In the genomic region with DNA sequence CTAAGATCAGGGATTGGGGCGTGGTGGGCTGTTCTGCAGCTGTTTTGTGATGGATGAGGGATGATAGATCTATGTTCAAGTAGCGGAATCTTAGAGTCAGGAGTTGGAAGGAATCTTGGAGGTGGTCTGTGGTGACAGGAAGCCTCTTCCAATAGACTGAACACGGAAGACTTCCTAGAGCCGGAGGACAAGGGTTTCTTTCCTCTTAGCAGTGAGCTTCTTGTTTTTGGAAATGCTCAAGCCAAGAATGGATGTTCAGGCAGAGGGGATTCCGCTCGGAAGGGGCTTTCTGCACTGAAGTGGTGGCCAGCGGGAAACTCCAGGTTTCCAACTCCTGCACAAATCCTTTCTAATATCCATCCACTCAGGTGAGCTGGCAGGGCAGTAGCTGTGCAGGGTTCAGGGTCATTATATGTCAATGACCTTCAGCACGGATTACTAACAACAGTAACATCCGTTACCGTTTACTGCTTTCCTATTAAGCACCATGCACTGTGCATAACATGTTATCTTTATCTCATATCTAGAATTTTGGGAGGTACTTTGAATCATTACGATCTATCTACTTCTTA, we compare ENCODE assay signal across 8 cellular contexts. TPM values are rescaled to one million over a fixed set of nuclear protein-coding genes. Genes with fewer than 3 reads are reported as not detected.
DNase-seq lines count a peak whose midpoint lies in the region; ATAC-seq and TF ChIP-seq lines count a peak whose summit lies in the region.

No MANE protein-coding gene starts in this region.

- no peaks in the 10 kb centered on the region for H3K27me3 Mint-ChIP-seq in CD8-positive, alpha-beta T cell (ENCODE audit: low read depth)
- peaks cover 14% of the 10 kb centered on the region for H3K27me3 Mint-ChIP-seq in progenitor cell of endocrine pancreas

- peak; percentile 30 for ATAC-seq in CD8-positive, alpha-beta T cell
- ATAC-seq in GM21786 (IDR thresholded peaks at IDR 0.05; ENCODE audit: unreplicated experiment) (peak; percentile 1), HG03439 (IDR thresholded peaks at IDR 0.05; ENCODE audit: unreplicated experiment) (no peak)

- no peak for TF ChIP-seq POLR2A in esophagus squamous epithelium (IDR thresholded peaks at IDR 0.05)

- H3K4me3 Mint-ChIP-seq in CD8-positive, alpha-beta T cell = peak overlapping the region; percentile 97
- peak overlapping the region; percentile 92 for H3K4me3 Mint-ChIP-seq in progenitor cell of endocrine pancreas (ENCODE audit: low read depth)

- H3K9me3 Mint-ChIP-seq in CD8-positive, alpha-beta T cell = no peaks in the 10 kb centered on the region
- no peaks in the 10 kb centered on the region for H3K9me3 Mint-ChIP-seq in progenitor cell of endocrine pancreas (ENCODE audit: low read depth)

- H3K27me3 ChIP-seq in CD8-positive, alpha-beta T cell (ENCODE audit: insufficient read depth, low read length) = no peaks in the 10 kb centered on the region
- H3K27me3 ChIP-seq in SJCRH30 (no peaks in the 10 kb centered on the region), esophagus squamous epithelium (no peaks in the 10 kb centered on the region)

- H3K27ac ChIP-seq in CD8-positive, alpha-beta T cell (ENCODE audit: low read depth, low read length) = peak overlapping the region; percentile 96
- peak overlapping the region; percentile 69 for H3K27ac ChIP-seq in SJCRH30
- H3K27ac ChIP-seq in esophagus squamous epithelium = peak overlapping the region; percentile 88 to 99 (median 97)

- H3K4me3 ChIP-seq in CD8-positive, alpha-beta T cell (ENCODE audit: low read depth, low read length) = peak overlapping the region; percentile 79
- H3K4me3 ChIP-seq in SJCRH30 = peak overlapping the region; percentile 93
- H3K4me3 ChIP-seq in esophagus squamous epithelium = peak overlapping the region; percentile 68 to 95 (median 83)

- no peak for DNase-seq in CD8-positive, alpha-beta T cell
- DNase-seq in SJCRH30 (peak in 1 of 2 experiments; percentile 32), esophagus squamous epithelium (lab: John Stamatoyannopoulos, UW) (no peak), progenitor cell of endocrine pancreas (ENCODE audit: low spot score, unreplicated experiment) (no peak), Ammon's horn (ENCODE audit: low spot score) (no peak), NCI-H446 (lab: John Stamatoyannopoulos, UW) (no peak)

- H3K27ac Mint-ChIP-seq in CD8-positive, alpha-beta T cell = peak overlapping the region; percentile 96
- peak overlapping the region; percentile 91 for H3K27ac Mint-ChIP-seq in progenitor cell of endocrine pancreas

- H3K9me3 ChIP-seq in CD8-positive, alpha-beta T cell (ENCODE audit: low read length) = no peaks in the 10 kb centered on the region
- H3K9me3 ChIP-seq in SJCRH30 (replicated peaks) (no peaks in the 10 kb centered on the region), esophagus squamous epithelium (no peaks in the 10 kb centered on the region)

- peaks cover 20% of the 10 kb centered on the region for H3K36me3 Mint-ChIP-seq in CD8-positive, alpha-beta T cell
- peaks cover under 1% of the 10 kb centered on the region for H3K36me3 Mint-ChIP-seq in progenitor cell of endocrine pancreas (ENCODE audit: insufficient read depth)

- 41 to 42% methylated on average over 9 to 10 of the region's 11 CpGs for WGBS in esophagus squamous epithelium, 2 donors

- peaks cover 38% of the 10 kb centered on the region for H3K4me1 Mint-ChIP-seq in CD8-positive, alpha-beta T cell (ENCODE audit: low read depth)
- H3K4me1 Mint-ChIP-seq in progenitor cell of endocrine pancreas (ENCODE audit: low read depth) = peaks cover 18% of the 10 kb centered on the region

- H3K4me1 ChIP-seq in CD8-positive, alpha-beta T cell (ENCODE audit: insufficient read depth, low read length) = peaks cover 22% of the 10 kb centered on the region
- H3K4me1 ChIP-seq in SJCRH30 (peaks cover 7% of the 10 kb centered on the region; the same call in 1 of the 2 replicates), esophagus squamous epithelium (peaks cover 23 to 62% (median 24%) of the 10 kb centered on the region in 3 donors)

- no peaks in the 10 kb centered on the region for H3K36me3 ChIP-seq in CD8-positive, alpha-beta T cell (ENCODE audit: insufficient read depth, low read length)
- H3K36me3 ChIP-seq in SJCRH30 (no peaks in the 10 kb centered on the region), esophagus squamous epithelium (peaks cover 0 to 6% (median 0%) of the 10 kb centered on the region in 3 donors)

- POLR2A ChIA-PET in CD8-positive, alpha-beta T cell (lab: Charles Lee) = interaction anchor here (0.7 to 3.9 kb wide), 5 partner anchors 15 to 726 kb away, joined by 3 to 11 read pairs (median 4); partner anchors contain the start of genes CZIB and MAGOH

- CTCF ChIA-PET in CD8-positive, alpha-beta T cell (lab: Charles Lee) = interaction anchor here (1.3 to 2.3 kb wide), 2 partner anchors 14 to 18 kb away, joined by 4 to 12 read pairs; no protein-coding TSS in a partner anchor

- intact Hi-C loops in CD8-positive, alpha-beta T cell (cut with DNase I, micrococcal nuclease) = loop anchor here (1.0 to 10.0 kb wide), 12 partner anchors 24 to 1319 kb away; partner anchors contain the start of genes CZIB (in 2 of the 2), MAGOH (in 2 of the 2), ORC1 (in 2 of the 2) and PRPF38A (in 2 of the 2)
- intact Hi-C loops in esophagus squamous epithelium (cut with DNase I) = no loop called here

- TF ChIP-seq CTCF in CD8-positive, alpha-beta T cell (IDR thresholded peaks at IDR 0.05) = no peak
- TF ChIP-seq CTCF in esophagus squamous epithelium (IDR thresholded peaks at IDR 0.05) = no peak
- TF ChIP-seq CTCF in progenitor cell of endocrine pancreas (IDR thresholded peaks at IDR 0.05; ENCODE audit: unreplicated experiment) = no peak

RNA-seq across cellular contexts. Expression of gene CPT2, which starts 0.6 kb away (rescaled TPM):
- total RNA-seq in CD8-positive, alpha-beta T cell = 1 to 10 TPM; 7.8 to 8.2 TPM
- 19.0 and 20.0 TPM in 2 replicates for total RNA-seq in SJCRH30 (2014; rRNA removed; shearing (Covaris generic))
- total RNA-seq in esophagus squamous epithelium (10 to 100 TPM; 20.0 to 37.3 (median 27.1) TPM), progenitor cell of endocrine pancreas (21.7 and 21.9 TPM in 2 replicates)

RNA-seq across cellular contexts. Expression of gene CZIB, which starts 24.4 kb away (rescaled TPM):
- 10 to 100 TPM; 26.7 to 27.4 TPM for total RNA-seq in CD8-positive, alpha-beta T cell
- total RNA-seq in SJCRH30 (2014; rRNA removed; shearing (Covaris generic)) = 58.7 and 65.5 TPM in 2 replicates
- 10 to 100 TPM; 18.7 to 42.9 (median 26.0) TPM for total RNA-seq in esophagus squamous epithelium
- total RNA-seq in progenitor cell of endocrine pancreas = 61.0 and 62.7 TPM in 2 replicates

RNA-seq across cellular contexts. Expression of gene MAGOH, which starts 42.3 kb away (rescaled TPM):
- 10 to 100 TPM; 77.2 to 79.5 TPM for total RNA-seq in CD8-positive, alpha-beta T cell
- 119 and 121 TPM in 2 replicates for total RNA-seq in SJCRH30 (2014; rRNA removed; shearing (Covaris generic))
- total RNA-seq in esophagus squamous epithelium (10 to 100 TPM; 27.6 to 52.7 (median 41.8) TPM), progenitor cell of endocrine pancreas (67.3 and 71.1 TPM in 2 replicates)

RNA-seq across cellular contexts. Expression of gene SLC1A7, which starts 53.6 kb away (rescaled TPM):
- not detected for total RNA-seq in CD8-positive, alpha-beta T cell
- total RNA-seq in SJCRH30 (2014; rRNA removed; shearing (Covaris generic)) = 0.04 TPM in 1 of 2 replicates, not detected in the other
- total RNA-seq in esophagus squamous epithelium (under 1 TPM in 1 of 4 donors, not detected in 3; 0.57 TPM), progenitor cell of endocrine pancreas (not detected in 2 replicates)
